Comparison of ENCODE assay signal across 17 cellular contexts in the genomic region with DNA sequence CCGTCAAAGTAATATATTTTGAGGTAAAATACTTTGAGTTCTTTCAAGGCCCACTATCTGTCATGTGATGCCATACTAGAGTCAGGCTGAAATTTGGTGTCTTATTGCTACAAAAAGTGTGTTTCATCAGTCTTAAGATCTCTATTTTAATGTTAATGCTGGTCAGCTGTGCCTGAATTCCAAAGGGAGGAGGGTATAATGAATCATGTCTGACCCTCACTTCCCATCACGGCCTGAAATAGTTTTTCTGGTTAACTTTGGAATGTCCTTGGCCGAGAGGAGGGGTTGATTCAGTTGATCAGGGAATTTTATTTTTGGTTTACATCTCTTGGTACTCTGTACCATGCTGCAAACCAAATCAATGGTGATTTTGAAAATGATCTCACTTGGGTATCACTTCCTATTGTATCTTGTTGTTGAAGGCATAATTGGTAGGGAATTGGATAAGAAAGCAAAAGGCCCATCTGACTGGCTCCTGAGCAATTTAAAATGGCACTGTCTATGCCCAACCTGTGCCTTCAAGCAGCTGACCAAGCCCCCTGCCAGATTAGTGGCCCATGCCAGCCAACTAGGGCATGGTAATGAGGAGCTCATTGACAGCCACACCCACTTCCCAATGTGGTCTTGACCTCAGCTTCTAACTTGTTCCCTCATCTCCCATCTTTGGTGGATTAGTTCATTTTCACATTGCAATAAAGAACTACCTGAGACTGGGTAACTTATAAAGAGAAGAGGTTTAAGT. TPM values are rescaled to one million over a fixed set of nuclear protein-coding genes. Genes with fewer than 3 reads are reported as not detected.
DNase-seq lines count a peak whose midpoint lies in the region; ATAC-seq and TF ChIP-seq lines count a peak whose summit lies in the region.
"Had no signal": no experiment of that assay in that cellular context is flagged by ENCODE, and none has a peak within 500 bp of the region (broad histone marks: within the 10 kb centered on the region; RNA-seq: fewer than 3 reads in every experiment).

No MANE protein-coding gene starts in this region.

- TF ChIP-seq CTCF in GM23338 (conservative IDR thresholded peaks at IDR 0.05; ENCODE audit: low read depth in 2 of 2) (no peak), adrenal gland (IDR thresholded peaks at IDR 0.05) (no peak), fibroblast of villous mesenchyme (IDR thresholded peaks at IDR 0.05; ENCODE audit: insufficient read depth, low read depth, low read length) (no peak)

- H3K36me3 ChIP-seq in GM23338 (ENCODE audit: insufficient read depth) (no peaks in the 10 kb centered on the region; the same call in 1 of the 2 replicates), adrenal gland (replicated peaks in 1 of 2) (no peaks in the 10 kb centered on the region), skeletal muscle tissue (ENCODE audit: control insufficient read depth in 3 of 3, insufficient read depth in 3 of 3, low read length in 3 of 3) (no peaks in the 10 kb centered on the region)

- H3K4me1 Mint-ChIP-seq in GM23338 (peaks cover 11% of the 10 kb centered on the region), T-helper 17 cell (peaks cover 2% of the 10 kb centered on the region)

- H3K4me3 Mint-ChIP-seq in GM23338 (no peak overlapping the region), T-helper 17 cell (no peak overlapping the region)
- H3K4me3 Mint-ChIP-seq: activated CD4-positive, alpha-beta memory T cell treated with anti-CD3 and anti-CD28 coated beads, Interleukin-2, amount 10 ng/mL, durations not matched to agents 7 days and 5 days; naive thymus-derived CD4-positive, alpha-beta T cell had no signal

- intact Hi-C loops in adrenal gland (cut with DNase I) = no loop called here

- peaks cover 42% of the 10 kb centered on the region for H3K9me3 Mint-ChIP-seq in GM23338

- no peak overlapping the region for H3K27ac ChIP-seq in GM23338 (ENCODE audit: low read depth)
- peak overlapping the region in 3 of 5 donors; percentile 16 to 68 (median 50) for H3K27ac ChIP-seq in adrenal gland
- H3K27ac ChIP-seq in skeletal muscle tissue (ENCODE audit: low read depth, low read length) = peak overlapping the region; percentile 78
- no peak overlapping the region for H3K27ac ChIP-seq in caudate nucleus (ENCODE audit: low read depth, low read length)
- H3K27ac ChIP-seq: foreskin keratinocyte had no signal

- H3K79me2 ChIP-seq in GM23338 (replicated peaks; ENCODE audit: insufficient read depth) = no peaks in the 10 kb centered on the region

- H3K27ac Mint-ChIP-seq in GM23338 (no peak overlapping the region), T-helper 17 cell (no peak overlapping the region)
- H3K27ac Mint-ChIP-seq: activated CD4-positive, alpha-beta memory T cell treated with anti-CD3 and anti-CD28 coated beads, Interleukin-2, amount 10 ng/mL, durations not matched to agents 7 days and 5 days; naive thymus-derived CD4-positive, alpha-beta T cell had no signal

- no peak for TF ChIP-seq POLR2A in adrenal gland (IDR thresholded peaks at IDR 0.05)

- H3K9me3 ChIP-seq in adrenal gland (replicated peaks in 1 of 3) = no peaks in the 10 kb centered on the region
- H3K9me3 ChIP-seq in skeletal muscle tissue (ENCODE audit: control insufficient read depth in 3 of 3, low read length in 3 of 3) = no peaks in the 10 kb centered on the region
- H3K9me3 ChIP-seq in T-helper 17 cell (ENCODE audit: control insufficient read depth, low read length, poor library complexity, severe bottlenecking) = no peaks in the 10 kb centered on the region

- H3K27me3 ChIP-seq in GM23338 (ENCODE audit: insufficient read depth) = no peaks in the 10 kb centered on the region
- H3K27me3 ChIP-seq in adrenal gland = no peaks in the 10 kb centered on the region
- H3K27me3 ChIP-seq in skeletal muscle tissue (ENCODE audit: control insufficient read depth in 3 of 3, insufficient read depth in 3 of 3, low read length in 3 of 3) = no peaks in the 10 kb centered on the region
- H3K27me3 ChIP-seq: foreskin keratinocyte had no signal

- H3F3A ChIP-seq in GM23338 (replicated peaks; ENCODE audit: low read depth) = no peaks in the 10 kb centered on the region

- 25 to 29% (median 27%) methylated on average over 3 of the region's 3 CpGs for WGBS in adrenal gland, 4 donors

- no peaks in the 10 kb centered on the region for H4K20me1 ChIP-seq in GM23338 (replicated peaks; ENCODE audit: insufficient read depth)

- H3K4me1 ChIP-seq in GM23338 (ENCODE audit: insufficient read depth) (no peaks in the 10 kb centered on the region), adrenal gland (replicated peaks in 1 of 2) (peaks cover 5 to 15% of the 10 kb centered on the region in 2 donors), skeletal muscle tissue (ENCODE audit: control insufficient read depth in 3 of 3, insufficient read depth in 3 of 3, low read length in 3 of 3) (peaks cover 2 to 4% (median 3%) of the 10 kb centered on the region in 3 donors)
- H3K4me1 ChIP-seq: foreskin keratinocyte had no signal

- no peak for ATAC-seq in GM23338
- ATAC-seq in T-helper 17 cell = no peak
- ATAC-seq: foreskin keratinocyte; naive thymus-derived CD4-positive, alpha-beta T cell had no signal

- no peak overlapping the region for H3K4me2 ChIP-seq in GM23338

- H3K4me3 ChIP-seq in GM23338 = no peak overlapping the region
- H3K4me3 ChIP-seq in adrenal gland = no peak overlapping the region
- H3K4me3 ChIP-seq in fibroblast of villous mesenchyme (ENCODE audit: low read depth, low read length) = no peak overlapping the region
- no peak overlapping the region for H3K4me3 ChIP-seq in skeletal muscle tissue (ENCODE audit: low read length in 3 of 3)

- DNase-seq in GM23338 (ENCODE audit: low spot score) (peak; percentile 38), adrenal gland (peak in 3 of 7 donors; percentile 16 to 35 (median 25)), fibroblast of villous mesenchyme (ENCODE audit: low read depth) (peak; percentile 63), caudate nucleus (lab: John Stamatoyannopoulos, UW) (no peak), GM19238 (ENCODE audit: insufficient read length, low spot score) (no peak), NCI-H1105 (lab: John Stamatoyannopoulos, UW) (no peak), T-helper 17 cell (no peak)
- DNase-seq: activated CD4-positive, alpha-beta memory T cell treated with anti-CD3 and anti-CD28 coated beads, Interleukin-2, amount 10 ng/mL, durations not matched to agents 7 days and 5 days; cerebellar nuclear complex; DMS 273 treated with DMSO at 0.1 percent for 48 hours; GOT3; naive thymus-derived CD4-positive, alpha-beta T cell; NCI-H1092 treated with DMSO at 0.1 percent for 48 hours; NCI-H510A; RPMI8226 had no signal

- H2AFZ ChIP-seq in GM23338 = no peak overlapping the region

- H3K36me3 Mint-ChIP-seq in GM23338 (ENCODE audit: low read depth) (peaks cover 30% of the 10 kb centered on the region), T-helper 17 cell (ENCODE audit: low read depth) (peaks cover 4% of the 10 kb centered on the region)

- H3K9ac ChIP-seq in skeletal muscle tissue (ENCODE audit: low read depth in 1 of 3, low read length in 3 of 3) = no peak overlapping the region

- H3K9me2 ChIP-seq in GM23338 (ENCODE audit: insufficient read depth) = no peaks in the 10 kb centered on the region

- H3K27me3 Mint-ChIP-seq in GM23338 (ENCODE audit: insufficient read depth, low read depth, poor library complexity) (no peaks in the 10 kb centered on the region), T-helper 17 cell (peaks cover 5% of the 10 kb centered on the region)
- H3K27me3 Mint-ChIP-seq: naive thymus-derived CD4-positive, alpha-beta T cell had no signal

TF ChIP-seq in GM23338, 12 proteins besides CTCF, POLR2A, EP300 and RAD21 (continues in another document):
- TF ChIP-seq POLR2AphosphoS5 (IDR thresholded peaks at IDR 0.05; ENCODE audit: low read depth) = no peak
- TF ChIP-seq, protein P1, sequence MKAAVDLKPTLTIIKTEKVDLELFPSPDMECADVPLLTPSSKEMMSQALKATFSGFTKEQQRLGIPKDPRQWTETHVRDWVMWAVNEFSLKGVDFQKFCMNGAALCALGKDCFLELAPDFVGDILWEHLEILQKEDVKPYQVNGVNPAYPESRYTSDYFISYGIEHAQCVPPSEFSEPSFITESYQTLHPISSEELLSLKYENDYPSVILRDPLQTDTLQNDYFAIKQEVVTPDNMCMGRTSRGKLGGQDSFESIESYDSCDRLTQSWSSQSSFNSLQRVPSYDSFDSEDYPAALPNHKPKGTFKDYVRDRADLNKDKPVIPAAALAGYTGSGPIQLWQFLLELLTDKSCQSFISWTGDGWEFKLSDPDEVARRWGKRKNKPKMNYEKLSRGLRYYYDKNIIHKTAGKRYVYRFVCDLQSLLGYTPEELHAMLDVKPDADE (IDR thresholded peaks at IDR 0.05) = no peak

RNA-seq across cellular contexts. Expression of a gene that starts 6.1 kb away (rescaled TPM):
- total RNA-seq in GM23338 (2014; rRNA removed; shearing (Covaris generic)) = 30.5 and 41.2 TPM in 2 replicates
- polyA plus RNA-seq in GM23338 (2016; fragmentation: Nextera tagmentation; extraction: Ambion mirVana) (10.9 and 11.1 TPM in 2 replicates), adrenal gland (100 to 1,000 TPM in 1 of 3 donors, 10 to 100 TPM in 2; 22.5 to 141 (median 49.9) TPM)
- total RNA-seq in adrenal gland (100 to 1,000 TPM; 124 to 466 (median 241) TPM), fibroblast of villous mesenchyme (186 and 312 TPM in 2 replicates), skeletal muscle tissue (178 TPM), T-helper 17 cell (10 to 100 TPM; 19.5 to 28.1 TPM)

Comparison
In these comparisons a context has a peak if more than half of its experiments do, and no peak if none do; other contexts are left out.
1. DNase-seq: peak in GM23338 (single experiment) and fibroblast of villous mesenchyme (single experiment); none in caudate nucleus (0 of 61), GM19238 (single experiment), NCI-H1105 (single experiment) and T-helper 17 cell (0 of 3).
2. H3K27ac ChIP-seq: peak in adrenal gland (3 of 5) and skeletal muscle tissue (single experiment); none in GM23338 (single experiment) and caudate nucleus (single experiment).